ENCODE assay signal across 3 cellular contexts in genomic region chr4:152836936-152837335, GRCh38.
TF ChIP-seq lines count a peak whose summit lies in the region.

No MANE protein-coding gene starts in this region.

TF ChIP-seq in HepG2, 621 proteins besides CTCF, POLR2A, EP300 and RAD21:
- peak; percentile 62 for TF ChIP-seq ATF7 (IDR thresholded peaks at IDR 0.05)
- no peak for TF ChIP-seq ATF7 (CRISPR knock-in tag; IDR thresholded peaks at IDR 0.05)
- TF ChIP-seq CEBPB (IDR thresholded peaks at IDR 0.05; ENCODE audit: borderline replicate concordance, low read depth, low read length) = no peak

TF ChIP-seq in IMR-90, 13 proteins besides CTCF, POLR2A, EP300 and RAD21:
- TF ChIP-seq CEBPB (IDR thresholded peaks at IDR 0.05; ENCODE audit: low read depth, low read length) = peak; percentile 47; the same call in 1 of the 2 replicates
- TF ChIP-seq, protein P1, sequence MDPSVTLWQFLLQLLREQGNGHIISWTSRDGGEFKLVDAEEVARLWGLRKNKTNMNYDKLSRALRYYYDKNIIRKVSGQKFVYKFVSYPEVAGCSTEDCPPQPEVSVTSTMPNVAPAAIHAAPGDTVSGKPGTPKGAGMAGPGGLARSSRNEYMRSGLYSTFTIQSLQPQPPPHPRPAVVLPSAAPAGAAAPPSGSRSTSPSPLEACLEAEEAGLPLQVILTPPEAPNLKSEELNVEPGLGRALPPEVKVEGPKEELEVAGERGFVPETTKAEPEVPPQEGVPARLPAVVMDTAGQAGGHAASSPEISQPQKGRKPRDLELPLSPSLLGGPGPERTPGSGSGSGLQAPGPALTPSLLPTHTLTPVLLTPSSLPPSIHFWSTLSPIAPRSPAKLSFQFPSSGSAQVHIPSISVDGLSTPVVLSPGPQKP (IDR thresholded peaks at IDR 0.05; ENCODE audit: borderline replicate concordance, low read depth, low read length) = no peak

TF ChIP-seq in WTC11, 78 proteins besides CTCF, POLR2A, EP300 and RAD21:
- TF ChIP-seq NFE2L1 (CRISPR knock-in tag; IDR thresholded peaks at IDR 0.05) = no peak
- TF ChIP-seq CBFB (CRISPR knock-in tag; IDR thresholded peaks at IDR 0.05; ENCODE audit: low read depth) = no peak
- TF ChIP-seq TEAD4 (CRISPR knock-in tag; IDR thresholded peaks at IDR 0.05) = no peak
- TF ChIP-seq ERG (CRISPR knock-in tag; IDR thresholded peaks at IDR 0.05) = no peak
- no peak for TF ChIP-seq PRDM15 (CRISPR knock-in tag; IDR thresholded peaks at IDR 0.05)
- no peak for TF ChIP-seq E2F4 (CRISPR knock-in tag; IDR thresholded peaks at IDR 0.05; ENCODE audit: borderline replicate concordance, low read depth)
- TF ChIP-seq TP53 (CRISPR knock-in tag; IDR thresholded peaks at IDR 0.05) = no peak
- TF ChIP-seq, protein P2, sequence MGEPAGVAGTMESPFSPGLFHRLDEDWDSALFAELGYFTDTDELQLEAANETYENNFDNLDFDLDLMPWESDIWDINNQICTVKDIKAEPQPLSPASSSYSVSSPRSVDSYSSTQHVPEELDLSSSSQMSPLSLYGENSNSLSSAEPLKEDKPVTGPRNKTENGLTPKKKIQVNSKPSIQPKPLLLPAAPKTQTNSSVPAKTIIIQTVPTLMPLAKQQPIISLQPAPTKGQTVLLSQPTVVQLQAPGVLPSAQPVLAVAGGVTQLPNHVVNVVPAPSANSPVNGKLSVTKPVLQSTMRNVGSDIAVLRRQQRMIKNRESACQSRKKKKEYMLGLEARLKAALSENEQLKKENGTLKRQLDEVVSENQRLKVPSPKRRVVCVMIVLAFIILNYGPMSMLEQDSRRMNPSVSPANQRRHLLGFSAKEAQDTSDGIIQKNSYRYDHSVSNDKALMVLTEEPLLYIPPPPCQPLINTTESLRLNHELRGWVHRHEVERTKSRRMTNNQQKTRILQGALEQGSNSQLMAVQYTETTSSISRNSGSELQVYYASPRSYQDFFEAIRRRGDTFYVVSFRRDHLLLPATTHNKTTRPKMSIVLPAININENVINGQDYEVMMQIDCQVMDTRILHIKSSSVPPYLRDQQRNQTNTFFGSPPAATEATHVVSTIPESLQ (CRISPR knock-in tag; IDR thresholded peaks at IDR 0.05) = no peak
- TF ChIP-seq CREB1 (CRISPR knock-in tag; IDR thresholded peaks at IDR 0.05) = no peak
